Comparison of ENCODE assay signal across 9 cellular contexts in the genomic region with DNA sequence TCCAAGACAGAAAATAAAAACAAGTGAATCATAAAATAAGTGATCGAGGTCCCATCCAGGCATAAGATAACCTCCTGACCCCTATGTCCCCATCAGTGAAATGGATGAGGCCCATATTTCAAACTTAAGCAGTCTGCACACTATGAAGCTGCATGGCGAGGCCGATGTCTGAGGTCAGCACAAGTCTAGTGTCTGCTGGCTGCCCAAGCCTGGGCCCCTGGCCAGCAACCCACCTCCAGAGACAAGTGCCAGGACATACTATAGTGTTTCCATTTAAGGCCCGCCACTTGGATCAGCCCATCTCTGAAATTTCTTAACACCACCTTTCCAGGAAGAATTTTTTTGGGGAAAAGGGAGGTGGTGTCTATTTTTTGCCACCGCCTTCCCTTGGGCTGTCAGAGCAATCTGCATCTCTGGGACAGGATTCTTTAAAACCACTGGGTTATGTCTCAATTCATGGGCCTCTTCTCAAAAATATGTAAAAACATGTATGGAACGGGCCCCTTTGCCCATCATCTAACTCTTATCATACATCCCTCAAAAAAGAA. TPM values are rescaled to one million over a fixed set of nuclear protein-coding genes. Genes with fewer than 3 reads are reported as not detected.
DNase-seq lines count a peak whose midpoint lies in the region; ATAC-seq and TF ChIP-seq lines count a peak whose summit lies in the region.
"Had no signal": no experiment of that assay in that cellular context is flagged by ENCODE, and none has a peak within 500 bp of the region (broad histone marks: within the 10 kb centered on the region; RNA-seq: fewer than 3 reads in every experiment).

No MANE protein-coding gene starts in this region.

- no peaks in the 10 kb centered on the region for H3K9me3 Mint-ChIP-seq in activated CD4-positive, alpha-beta T cell treated with anti-CD3 and anti-CD28 coated beads, Interleukin-2, amount 10 ng/mL, durations not matched to agents 7 days and 5 days
- no peaks in the 10 kb centered on the region for H3K9me3 Mint-ChIP-seq in chondrocyte (ENCODE audit: low read depth)

- peaks cover 38% of the 10 kb centered on the region for H3K36me3 Mint-ChIP-seq in activated CD4-positive, alpha-beta T cell treated with anti-CD3 and anti-CD28 coated beads, Interleukin-2, amount 10 ng/mL, durations not matched to agents 7 days and 5 days (ENCODE audit: low read depth)
- H3K36me3 Mint-ChIP-seq in chondrocyte (ENCODE audit: low read depth), result no peaks in the 10 kb centered on the region

- H3K36me3 ChIP-seq in liver (ENCODE audit: control insufficient read depth in 4 of 4, insufficient read depth in 3 of 4, low read depth in 1 of 4, low read length in 3 of 4), result no peaks in the 10 kb centered on the region
- no peaks in the 10 kb centered on the region for H3K36me3 ChIP-seq in tibial nerve

- peak overlapping the region; percentile 62 to 96 for H3K9ac ChIP-seq in liver (ENCODE audit: low read depth in 1 of 2, low read length in 2 of 2)

- CTCF ChIA-PET in activated CD4-positive, alpha-beta T cell treated with anti-CD3 and anti-CD28 coated beads, Interleukin-2, amount 10 ng/mL, durations not matched to agents 7 days and 5 days (lab: Charles Lee), result no interaction called here

- no peak for TF ChIP-seq POLR2A in tibial nerve (IDR thresholded peaks at IDR 0.05)

- TF ChIP-seq RAD21 in liver (IDR thresholded peaks at IDR 0.05), result peak in 1 of 2 donors; percentile 21

- H3K27ac ChIP-seq in liver (ENCODE audit: low read depth in 1 of 2, low read length in 2 of 2) (peak overlapping the region; percentile 90 to 98), tibial nerve (peak overlapping the region in 2 of 4 donors; percentile 92 to 96)

- WGBS in liver, result 37% methylated on average over 6 of the region's 6 CpGs
- WGBS in tibial nerve, 2 donors, result 70 to 77% methylated on average over 6 of the region's 6 CpGs

- no peaks in the 10 kb centered on the region for H3K9me3 ChIP-seq in liver (ENCODE audit: control insufficient read depth in 4 of 4, low read length in 3 of 4)
- H3K9me3 ChIP-seq in tibial nerve, result no peaks in the 10 kb centered on the region

- TF ChIP-seq EP300 in tibial nerve (IDR thresholded peaks at IDR 0.05), result no peak

- no peak for DNase-seq in activated CD4-positive, alpha-beta T cell treated with anti-CD3 and anti-CD28 coated beads, Interleukin-2, amount 10 ng/mL, durations not matched to agents 7 days and 5 days
- no peak for DNase-seq in activated CD4-positive, alpha-beta T cell treated with anti-CD3 and anti-CD28 coated beads, Interleukin-2, amount 50 U/mL, for 1 hour
- no peak for DNase-seq in chondrocyte (ENCODE audit: low spot score)
- no peak for DNase-seq in tibial nerve (ENCODE audit: low spot score in 2 of 2)
- DNase-seq in NK-92 treated with Interleukin-12 subunit alpha and Interleukin-12 subunit beta, amount 100 ng/mL, for 24 hours (lab: John Stamatoyannopoulos, UW), result no peak
- DNase-seq: activated CD4-positive, CD25-positive, alpha-beta regulatory T cell treated with anti-CD3 and anti-CD28 coated beads, Interleukin-2, amount 50 U/mL, for 72 hours had no signal

- ATAC-seq in HG03025 (IDR thresholded peaks at IDR 0.05; ENCODE audit: low FRiP score, unreplicated experiment) (no peak), HG03378 (IDR thresholded peaks at IDR 0.05; ENCODE audit: unreplicated experiment) (no peak)

- H3K4me3 Mint-ChIP-seq in activated CD4-positive, alpha-beta T cell treated with anti-CD3 and anti-CD28 coated beads, Interleukin-2, amount 10 ng/mL, durations not matched to agents 7 days and 5 days, result peak overlapping the region; percentile 96
- H3K4me3 Mint-ChIP-seq in chondrocyte (ENCODE audit: unreplicated experiment), result peak overlapping the region; percentile 95

- no peak for TF ChIP-seq CTCF in chondrocyte (IDR thresholded peaks at IDR 0.05)
- no peak for TF ChIP-seq CTCF in liver (IDR thresholded peaks at IDR 0.05; ENCODE audit: low read depth, low read length, missing input control)
- TF ChIP-seq CTCF in tibial nerve (IDR thresholded peaks at IDR 0.05), result no peak

- H3K27me3 Mint-ChIP-seq in activated CD4-positive, alpha-beta T cell treated with anti-CD3 and anti-CD28 coated beads, Interleukin-2, amount 10 ng/mL, durations not matched to agents 7 days and 5 days, result no peaks in the 10 kb centered on the region
- no peaks in the 10 kb centered on the region for H3K27me3 Mint-ChIP-seq in chondrocyte (ENCODE audit: low read depth)

- POLR2A ChIA-PET in activated CD4-positive, alpha-beta T cell treated with anti-CD3 and anti-CD28 coated beads, Interleukin-2, amount 10 ng/mL, durations not matched to agents 7 days and 5 days (lab: Charles Lee), result no interaction called here

- peaks cover 18 to 70% (median 54%) of the 10 kb centered on the region in 4 donors for H3K4me1 ChIP-seq in liver (ENCODE audit: control insufficient read depth in 4 of 4, insufficient read depth in 4 of 4, low read length in 3 of 4)
- H3K4me1 ChIP-seq in tibial nerve, result peaks cover 0 to 38% (median 14%) of the 10 kb centered on the region in 4 donors

- H3K27me3 ChIP-seq in liver (ENCODE audit: control insufficient read depth in 4 of 4, insufficient read depth in 4 of 4, low read length in 3 of 4), result no peaks in the 10 kb centered on the region
- H3K27me3 ChIP-seq in tibial nerve, result no peaks in the 10 kb centered on the region

- H3K4me3 ChIP-seq in liver (ENCODE audit: low read depth in 1 of 3, low read length in 3 of 3) (peak overlapping the region; percentile 90 to 97 (median 92)), tibial nerve (peak overlapping the region in 3 of 4 donors; percentile 82 to 86 (median 83))

- H3K4me1 Mint-ChIP-seq in activated CD4-positive, alpha-beta T cell treated with anti-CD3 and anti-CD28 coated beads, Interleukin-2, amount 10 ng/mL, durations not matched to agents 7 days and 5 days, result peaks cover 79% of the 10 kb centered on the region
- peaks cover 62% of the 10 kb centered on the region for H3K4me1 Mint-ChIP-seq in chondrocyte (ENCODE audit: low read depth)

- H3K27ac Mint-ChIP-seq in activated CD4-positive, alpha-beta T cell treated with anti-CD3 and anti-CD28 coated beads, Interleukin-2, amount 10 ng/mL, durations not matched to agents 7 days and 5 days, result peak overlapping the region; percentile 94
- peak overlapping the region; percentile 96 for H3K27ac Mint-ChIP-seq in chondrocyte (ENCODE audit: unreplicated experiment)

TF ChIP-seq in liver, 16 proteins besides CTCF, POLR2A, EP300 and RAD21:
- TF ChIP-seq ZBTB33 (IDR thresholded peaks at IDR 0.05), result no peak
- TF ChIP-seq HNF4A (conservative IDR thresholded peaks at IDR 0.05), result peak in 1 of 2 donors; percentile 15

RNA-seq across cellular contexts. Expression of gene ACVR1, which starts 1.8 kb away (rescaled TPM):
- 10 to 100 TPM; 26.0 to 29.6 TPM for total RNA-seq in activated CD4-positive, alpha-beta T cell treated with anti-CD3 and anti-CD28 coated beads, Interleukin-2, amount 10 ng/mL, durations not matched to agents 7 days and 5 days
- total RNA-seq in chondrocyte (53.1 to 81.7 TPM (median 76.9 TPM) in 3 replicates), liver (10 to 100 TPM in 1 of 2 donors, 1 to 10 TPM in 1; 9.3 to 20.4 TPM), tibial nerve (10 to 100 TPM; 19.2 to 24.7 (median 22.8) TPM)
- polyA plus RNA-seq in liver, result 1 to 10 TPM; 6.2 to 7.7 TPM
